ENCODE assay signal across 16 cellular contexts in the genomic region with DNA sequence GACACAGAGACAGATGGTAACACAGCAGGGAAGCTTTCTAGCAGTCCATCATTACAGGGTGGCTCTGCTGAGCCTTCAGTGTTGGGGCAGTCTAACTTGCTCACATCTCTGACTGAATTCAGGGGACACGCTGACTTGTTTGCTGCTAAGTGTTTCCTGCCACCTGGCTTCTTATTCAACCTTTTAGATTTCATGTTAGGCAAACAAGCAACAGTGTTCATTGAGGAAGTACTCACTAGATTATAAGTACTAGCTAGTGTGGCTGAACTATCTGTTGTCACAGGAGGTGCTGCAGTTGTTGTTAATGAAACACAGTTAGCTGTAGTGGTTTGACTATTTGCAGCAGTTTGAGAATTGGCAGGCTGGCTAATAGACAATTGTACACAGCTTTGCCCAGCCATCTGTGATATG. TPM values are rescaled to one million over a fixed set of nuclear protein-coding genes. Genes with fewer than 3 reads are reported as not detected.
DNase-seq lines count a peak whose midpoint lies in the region; ATAC-seq and TF ChIP-seq lines count a peak whose summit lies in the region.
"Had no signal": no experiment of that assay in that cellular context is flagged by ENCODE, and none has a peak within 500 bp of the region (broad histone marks: within the 10 kb centered on the region; RNA-seq: fewer than 3 reads in every experiment).

No MANE protein-coding gene starts in this region.

- peak; percentile 68 to 79 for ATAC-seq in stimulated activated naive B cell treated with anti-CD40 and anti-IgM and Interleukin-4, amounts not matched to agents 10 μg/mL and 1 μg/mL and 100 μg/mL, for 72 hours (replicated peaks)
- no peak for ATAC-seq in foreskin keratinocyte
- ATAC-seq in stimulated activated naive CD8-positive, alpha-beta T cell treated with anti-CD3 and anti-CD28 coated beads, Interleukin-15, amount 100 ng/mL, for 72 hours, result no peak
- ATAC-seq: activated CD8-positive, alpha-beta T cell treated with anti-CD3 and anti-CD28 coated beads, Interleukin-2, amount 10 ng/mL, durations not matched to agents 7 days and 5 days; CD8-positive, alpha-beta T cell; PC-3 had no signal

- TF ChIP-seq CTCF in foreskin keratinocyte (conservative IDR thresholded peaks at IDR 0.05), result no peak

- H3K9me3 Mint-ChIP-seq in stimulated activated naive B cell treated with anti-CD40 and anti-IgM and Interleukin-4, amounts not matched to agents 10 μg/mL and 1 μg/mL and 100 μg/mL, for 72 hours, result peaks cover 8 to 17% of the 10 kb centered on the region in 2 donors
- H3K9me3 Mint-ChIP-seq in stimulated activated naive CD8-positive, alpha-beta T cell treated with anti-CD3 and anti-CD28 coated beads, Interleukin-15, amount 100 ng/mL, for 72 hours, result peaks cover 10 to 13% of the 10 kb centered on the region in 2 donors

- no peaks in the 10 kb centered on the region for H3K4me1 ChIP-seq in foreskin keratinocyte
- H3K4me1 ChIP-seq: upper lobe of left lung had no signal

- no peaks in the 10 kb centered on the region for H3K27me3 Mint-ChIP-seq in stimulated activated naive B cell treated with anti-CD40 and anti-IgM and Interleukin-4, amounts not matched to agents 10 μg/mL and 1 μg/mL and 100 μg/mL, for 72 hours
- no peaks in the 10 kb centered on the region for H3K27me3 Mint-ChIP-seq in stimulated activated naive CD8-positive, alpha-beta T cell treated with anti-CD3 and anti-CD28 coated beads, Interleukin-15, amount 100 ng/mL, for 72 hours
- H3K27me3 Mint-ChIP-seq: naive thymus-derived CD8-positive, alpha-beta T cell had no signal

- H3K4me1 Mint-ChIP-seq in stimulated activated naive B cell treated with anti-CD40 and anti-IgM and Interleukin-4, amounts not matched to agents 10 μg/mL and 1 μg/mL and 100 μg/mL, for 72 hours, result peaks cover 70 to 90% of the 10 kb centered on the region in 2 donors
- no peaks in the 10 kb centered on the region for H3K4me1 Mint-ChIP-seq in stimulated activated naive CD8-positive, alpha-beta T cell treated with anti-CD3 and anti-CD28 coated beads, Interleukin-15, amount 100 ng/mL, for 72 hours

- no peak overlapping the region for H3K27ac ChIP-seq in foreskin keratinocyte
- H3K27ac ChIP-seq: upper lobe of left lung had no signal

- H3K27ac Mint-ChIP-seq in stimulated activated naive B cell treated with anti-CD40 and anti-IgM and Interleukin-4, amounts not matched to agents 10 μg/mL and 1 μg/mL and 100 μg/mL, for 72 hours, result peak overlapping the region; percentile 95
- no peak overlapping the region for H3K27ac Mint-ChIP-seq in stimulated activated naive CD8-positive, alpha-beta T cell treated with anti-CD3 and anti-CD28 coated beads, Interleukin-15, amount 100 ng/mL, for 72 hours
- H3K27ac Mint-ChIP-seq: activated CD8-positive, alpha-beta T cell treated with anti-CD3 and anti-CD28 coated beads, Interleukin-2, amount 10 ng/mL, durations not matched to agents 7 days and 5 days; CD8-positive, alpha-beta T cell had no signal

- H3K4me3 Mint-ChIP-seq in stimulated activated naive B cell treated with anti-CD40 and anti-IgM and Interleukin-4, amounts not matched to agents 10 μg/mL and 1 μg/mL and 100 μg/mL, for 72 hours, result peak overlapping the region; percentile 44 to 67
- no peak overlapping the region for H3K4me3 Mint-ChIP-seq in stimulated activated naive CD8-positive, alpha-beta T cell treated with anti-CD3 and anti-CD28 coated beads, Interleukin-15, amount 100 ng/mL, for 72 hours
- H3K4me3 Mint-ChIP-seq: activated CD8-positive, alpha-beta T cell treated with anti-CD3 and anti-CD28 coated beads, Interleukin-2, amount 10 ng/mL, durations not matched to agents 7 days and 5 days; CD8-positive, alpha-beta T cell had no signal

- peaks cover 77 to 84% of the 10 kb centered on the region in 2 donors for H3K36me3 Mint-ChIP-seq in stimulated activated naive B cell treated with anti-CD40 and anti-IgM and Interleukin-4, amounts not matched to agents 10 μg/mL and 1 μg/mL and 100 μg/mL, for 72 hours

- H3K27me3 ChIP-seq in foreskin keratinocyte, result no peaks in the 10 kb centered on the region
- H3K27me3 ChIP-seq: upper lobe of left lung had no signal

- DNase-seq in NCI-H2196 (lab: John Stamatoyannopoulos, UW; ENCODE audit: unreplicated experiment) (peak; percentile 19), NCI-H2196 treated with DMSO at 0.1 percent for 48 hours (lab: John Stamatoyannopoulos, UW; ENCODE audit: unreplicated experiment) (no peak), NCI-H2171 treated with DMSO at 0.1 percent for 48 hours (lab: John Stamatoyannopoulos, UW) (peak; percentile 93), cerebellum (ENCODE audit: low spot score) (peak; percentile 77), SK-N-DZ (ENCODE audit: low spot score) (no peak), foreskin keratinocyte (no peak)
- DNase-seq in stimulated activated naive B cell treated with anti-CD40 and anti-IgM and Interleukin-4, amounts not matched to agents 10 μg/mL and 1 μg/mL and 100 μg/mL, for 72 hours, result peak; percentile 8
- no peak for DNase-seq in stimulated activated naive CD8-positive, alpha-beta T cell treated with anti-CD3 and anti-CD28 coated beads, Interleukin-15, amount 100 ng/mL, for 72 hours
- DNase-seq: activated CD8-positive, alpha-beta T cell treated with anti-CD3 and anti-CD28 coated beads, Interleukin-2, amount 10 ng/mL, durations not matched to agents 7 days and 5 days; anterior cingulate cortex; CD8-positive, alpha-beta T cell; hippocampal formation; naive thymus-derived CD8-positive, alpha-beta T cell; PC-3; stimulated activated CD4-positive, alpha-beta T cell treated with anti-CD3 and anti-CD28 coated beads, Interleukin-2, amount 100 ng/mL, for 24 hours; upper lobe of left lung had no signal

RNA-seq across cellular contexts. Expression of a gene that starts 37.3 kb away (rescaled TPM):
- total RNA-seq in cerebellum (19.1 TPM), foreskin keratinocyte (7.1 and 7.9 TPM in 2 replicates)
- polyA plus RNA-seq in SK-N-DZ (2014; cell fraction: cytosol; rRNA removed), result 4.6 and 5.8 TPM in 2 replicates
- polyA plus RNA-seq in SK-N-DZ (2014; cell fraction: nucleus; rRNA removed), result 1.7 and 3.5 TPM in 2 replicates
- 2.3 and 2.6 TPM in 2 replicates for polyA plus RNA-seq in foreskin keratinocyte

Comparison
In these comparisons a context has a peak if more than half of its experiments do, and no peak if none do; other contexts are left out.
1. DNase-seq: peak in NCI-H2196 (single experiment), NCI-H2171 treated with DMSO at 0.1 percent for 48 hours (single experiment), cerebellum (single experiment) and stimulated activated naive B cell treated with anti-CD40 and anti-IgM and Interleukin-4, amounts not matched to agents 10 μg/mL and 1 μg/mL and 100 μg/mL, for 72 hours (single experiment); none in NCI-H2196 treated with DMSO at 0.1 percent for 48 hours (single experiment), SK-N-DZ (single experiment), foreskin keratinocyte (0 of 2) and stimulated activated naive CD8-positive, alpha-beta T cell treated with anti-CD3 and anti-CD28 coated beads, Interleukin-15, amount 100 ng/mL, for 72 hours (0 of 2).
2. ATAC-seq: peak in stimulated activated naive B cell treated with anti-CD40 and anti-IgM and Interleukin-4, amounts not matched to agents 10 μg/mL and 1 μg/mL and 100 μg/mL, for 72 hours (2 of 2); none in foreskin keratinocyte (single experiment) and stimulated activated naive CD8-positive, alpha-beta T cell treated with anti-CD3 and anti-CD28 coated beads, Interleukin-15, amount 100 ng/mL, for 72 hours (single experiment).
3. H3K4me3 Mint-ChIP-seq: peak in stimulated activated naive B cell treated with anti-CD40 and anti-IgM and Interleukin-4, amounts not matched to agents 10 μg/mL and 1 μg/mL and 100 μg/mL, for 72 hours (2 of 2); none in stimulated activated naive CD8-positive, alpha-beta T cell treated with anti-CD3 and anti-CD28 coated beads, Interleukin-15, amount 100 ng/mL, for 72 hours (0 of 2).